In genomic region chr12:124565071-124565491, GRCh38 we compare ENCODE assay signal across 8 cellular contexts. TPM values are rescaled to one million over a fixed set of nuclear protein-coding genes. Genes with fewer than 3 reads are reported as not detected.
DNase-seq lines count a peak whose midpoint lies in the region; ATAC-seq lines count a peak whose summit lies in the region.

No MANE protein-coding gene starts in this region.

- H3K4ac ChIP-seq in neuronal stem cell (ENCODE audit: low read length) = no peak overlapping the region

- H3K36me3 Mint-ChIP-seq in CD8-positive, alpha-beta memory T cell = peaks cover 0 to 3% (median 0%) of the 10 kb centered on the region in 3 donors

- no peaks in the 10 kb centered on the region for H3K27me3 ChIP-seq in CD8-positive, alpha-beta memory T cell (ENCODE audit: insufficient read depth, low read length, poor library complexity, severe bottlenecking)
- H3K27me3 ChIP-seq in effector memory CD4-positive, alpha-beta T cell (replicated peaks; ENCODE audit: control insufficient read depth, insufficient read depth, low read length, poor library complexity, severe bottlenecking) = no peaks in the 10 kb centered on the region
- peaks cover 0 to 7% (median 0%) of the 10 kb centered on the region in 3 experiments for H3K27me3 ChIP-seq in neuronal stem cell (ENCODE audit: control insufficient read depth in 3 of 3, insufficient read depth in 3 of 3, low read depth in 1 of 3, low read length in 3 of 3)

- no peak overlapping the region for H2BK15ac ChIP-seq in neuronal stem cell (ENCODE audit: low read length)

- H3K9ac ChIP-seq in neuronal stem cell (ENCODE audit: low read depth, low read length, poor library complexity) = peak overlapping the region; percentile 25

- peak overlapping the region in 1 of 8 donors; percentile 88 for H3K27ac Mint-ChIP-seq in CD8-positive, alpha-beta memory T cell

- DNase-seq in CD8-positive, alpha-beta memory T cell = no peak
- DNase-seq in NCI-H69 (lab: John Stamatoyannopoulos, UW) = peak; percentile 76
- no peak for DNase-seq in effector memory CD4-positive, alpha-beta T cell
- DNase-seq in neuronal stem cell (ENCODE audit: low spot score) = no peak
- DNase-seq in activated CD8-positive, alpha-beta memory T cell treated with anti-CD3 and anti-CD28 coated beads, Interleukin-2, amount 50 U/mL, for 48 hours = no peak

- peaks cover 33 to 65% (median 44%) of the 10 kb centered on the region in 3 donors for H3K4me1 Mint-ChIP-seq in CD8-positive, alpha-beta memory T cell

- H3K18ac ChIP-seq in neuronal stem cell (ENCODE audit: low read length) = peak overlapping the region; percentile 45

- ATAC-seq in GM21390 (IDR thresholded peaks at IDR 0.05; ENCODE audit: unreplicated experiment) (no peak), HG02938 (IDR thresholded peaks at IDR 0.05; ENCODE audit: unreplicated experiment) (no peak), HG02623 (IDR thresholded peaks at IDR 0.05; ENCODE audit: unreplicated experiment) (no peak)

- WGBS in neuronal stem cell (ENCODE audit: extremely low coverage in 2 of 2, insufficient read length in 2 of 2, insufficient replicate concordance in 1 of 2), 2 donors = no CpG with 5 or more reads among the region's 18 CpGs

- CTCF ChIA-PET in CD8-positive, alpha-beta memory T cell (lab: Charles Lee) = no interaction called here

- no peak overlapping the region for H3K4me3 ChIP-seq in CD8-positive, alpha-beta memory T cell (ENCODE audit: low read length)
- peak overlapping the region; percentile 88 for H3K4me3 ChIP-seq in effector memory CD4-positive, alpha-beta T cell (ENCODE audit: insufficient read depth, low read depth, low read length, poor library complexity, severe bottlenecking)
- peak overlapping the region; percentile 8 to 21 for H3K4me3 ChIP-seq in neuronal stem cell (ENCODE audit: low read length in 2 of 2)

- H3K23ac ChIP-seq in neuronal stem cell (ENCODE audit: low read depth, low read length, poor library complexity) = peak overlapping the region; percentile 20

- H3K9me3 ChIP-seq in CD8-positive, alpha-beta memory T cell (ENCODE audit: low read length) = no peaks in the 10 kb centered on the region
- H3K9me3 ChIP-seq in effector memory CD4-positive, alpha-beta T cell (ENCODE audit: control insufficient read depth, low read length) = no peaks in the 10 kb centered on the region
- no peaks in the 10 kb centered on the region for H3K9me3 ChIP-seq in neuronal stem cell (replicated peaks in 1 of 2; ENCODE audit: control insufficient read depth in 2 of 2, insufficient read depth in 1 of 2, low read depth in 1 of 2, low read length in 2 of 2)

- no peak overlapping the region for H3K27ac ChIP-seq in CD8-positive, alpha-beta memory T cell (ENCODE audit: low read depth, low read length)
- no peak overlapping the region for H3K27ac ChIP-seq in effector memory CD4-positive, alpha-beta T cell (ENCODE audit: insufficient read depth, low read length, poor library complexity, severe bottlenecking)
- H3K27ac ChIP-seq in neuronal stem cell (replicated peaks; ENCODE audit: low read length) = no peak overlapping the region

- no peak overlapping the region for H2BK120ac ChIP-seq in neuronal stem cell (ENCODE audit: low read depth, low read length)

- H2BK12ac ChIP-seq in neuronal stem cell (ENCODE audit: low read length) = no peak overlapping the region

- H3K4me3 Mint-ChIP-seq in CD8-positive, alpha-beta memory T cell = peak overlapping the region; percentile 68 to 94 (median 92)

- no peak overlapping the region for H2AK5ac ChIP-seq in neuronal stem cell (ENCODE audit: low read depth, low read length)

- no peak overlapping the region for H2BK5ac ChIP-seq in neuronal stem cell (ENCODE audit: low read length)

- no peaks in the 10 kb centered on the region for H3K36me3 ChIP-seq in CD8-positive, alpha-beta memory T cell (ENCODE audit: insufficient read depth, low read length)
- no peaks in the 10 kb centered on the region for H3K36me3 ChIP-seq in effector memory CD4-positive, alpha-beta T cell (ENCODE audit: control insufficient read depth, insufficient read depth, low read length)
- H3K36me3 ChIP-seq in neuronal stem cell (replicated peaks in 1 of 2; ENCODE audit: control insufficient read depth in 2 of 2, insufficient read depth in 2 of 2, low read length in 2 of 2) = no peaks in the 10 kb centered on the region

- H4K8ac ChIP-seq in neuronal stem cell (ENCODE audit: low read depth, low read length) = no peak overlapping the region

- H3K27me3 Mint-ChIP-seq in CD8-positive, alpha-beta memory T cell = no peaks in the 10 kb centered on the region

- peak overlapping the region; percentile 28 for H3K4me2 ChIP-seq in neuronal stem cell (ENCODE audit: insufficient read depth, low read length, poor library complexity, severe bottlenecking)

- peaks cover 24% of the 10 kb centered on the region for H3K4me1 ChIP-seq in CD8-positive, alpha-beta memory T cell (ENCODE audit: insufficient read depth, low read length)
- peaks cover 25% of the 10 kb centered on the region for H3K4me1 ChIP-seq in effector memory CD4-positive, alpha-beta T cell (ENCODE audit: control insufficient read depth, insufficient read depth, low read length, poor library complexity, severe bottlenecking)
- peaks cover 30 to 33% of the 10 kb centered on the region in 2 donors for H3K4me1 ChIP-seq in neuronal stem cell (ENCODE audit: control insufficient read depth in 2 of 2, insufficient read depth in 1 of 2, low read depth in 1 of 2, low read length in 2 of 2)

- POLR2A ChIA-PET in CD8-positive, alpha-beta memory T cell (lab: Charles Lee) = no interaction called here

- no peaks in the 10 kb centered on the region for H3K9me3 Mint-ChIP-seq in CD8-positive, alpha-beta memory T cell

- no peak overlapping the region for H4K91ac ChIP-seq in neuronal stem cell (ENCODE audit: low read depth, low read length, poor library complexity)

- no peak overlapping the region for H2AFZ ChIP-seq in neuronal stem cell (ENCODE audit: low read length)

- H3K14ac ChIP-seq in neuronal stem cell (ENCODE audit: low read length) = no peak overlapping the region

- peaks cover 11% of the 10 kb centered on the region for H3K79me1 ChIP-seq in neuronal stem cell (ENCODE audit: low read depth, low read length)

RNA-seq across cellular contexts. Expression of gene NCOR2, which starts 2.3 kb away (rescaled TPM):
- 10 to 100 TPM; 96.6 to 97.4 TPM for total RNA-seq in CD8-positive, alpha-beta memory T cell
- 16.7 TPM for polyA plus RNA-seq in CD8-positive, alpha-beta memory T cell
- polyA plus RNA-seq in neuronal stem cell (2013, experiment 1 of 2) = 80.7 TPM
- 80.2 TPM for polyA plus RNA-seq in neuronal stem cell (2013, experiment 2 of 2)
